Comparison of ENCODE assay signal across 8 cellular contexts in genomic region chr3:102225407-102226132, GRCh38.
DNase-seq lines count a peak whose midpoint lies in the region; ATAC-seq and TF ChIP-seq lines count a peak whose summit lies in the region.

No MANE protein-coding gene starts in this region.

- H2AFZ ChIP-seq in neural cell (ENCODE audit: low read depth, low read length), result no peak overlapping the region

- no peaks in the 10 kb centered on the region for H3K27me3 ChIP-seq in CD4-positive, alpha-beta memory T cell (ENCODE audit: insufficient read depth, low read length)
- H3K27me3 ChIP-seq in esophagus squamous epithelium (no peaks in the 10 kb centered on the region), neural cell (ENCODE audit: insufficient read depth, low read depth, low read length) (no peaks in the 10 kb centered on the region)

- intact Hi-C loops in CD4-positive, alpha-beta memory T cell (cut with micrococcal nuclease), result loop anchor here (1.0 to 10.0 kb wide), 6 partner anchors 168 to 449 kb away; no protein-coding TSS in a partner anchor
- intact Hi-C loops in esophagus squamous epithelium (cut with DNase I), result loop anchor here (5.0 kb wide), 1 partner anchor 418 kb away; no protein-coding TSS in a partner anchor

- H3K4me1 ChIP-seq in CD4-positive, alpha-beta memory T cell (ENCODE audit: insufficient read depth, low read length), result peaks cover 22% of the 10 kb centered on the region
- peaks cover 0 to 5% (median 0%) of the 10 kb centered on the region in 3 donors for H3K4me1 ChIP-seq in esophagus squamous epithelium

- H3K4me1 Mint-ChIP-seq in CD4-positive, alpha-beta memory T cell, result peaks cover 18 to 33% (median 30%) of the 10 kb centered on the region in 4 donors

- H3K27ac ChIP-seq in CD4-positive, alpha-beta memory T cell (ENCODE audit: low read depth, low read length), result no peak overlapping the region
- H3K27ac ChIP-seq in esophagus squamous epithelium, result no peak overlapping the region
- H3K27ac ChIP-seq in neural cell (ENCODE audit: low read length), result no peak overlapping the region

- TF ChIP-seq EP300 in neural cell (conservative IDR thresholded peaks at IDR 0.05; ENCODE audit: poor library complexity, severe bottlenecking), result no peak

- 0 to 14% methylated on average over 1 of the region's 1 CpG for WGBS in esophagus squamous epithelium, 2 donors

- no peak overlapping the region for H3K4me2 ChIP-seq in neural cell (ENCODE audit: low read length)

- TF ChIP-seq CTCF in esophagus squamous epithelium (IDR thresholded peaks at IDR 0.05) (peak; percentile 31 to 78 (median 66)), neural cell (IDR thresholded peaks at IDR 0.05; ENCODE audit: poor library complexity, severe bottlenecking) (peak; percentile 89)

- peak; percentile 94 for TF ChIP-seq RAD21 in neural cell (conservative IDR thresholded peaks at IDR 0.05)

- no peaks in the 10 kb centered on the region for H3K79me2 ChIP-seq in neural cell (replicated peaks; ENCODE audit: insufficient read depth, low read length)

- TF ChIP-seq POLR2A in esophagus squamous epithelium (IDR thresholded peaks at IDR 0.05), result no peak

- H3K9me3 ChIP-seq in CD4-positive, alpha-beta memory T cell (ENCODE audit: control insufficient read depth in 1 of 2, low read length in 2 of 2), result no peaks in the 10 kb centered on the region
- H3K9me3 ChIP-seq in esophagus squamous epithelium, result no peaks in the 10 kb centered on the region
- no peaks in the 10 kb centered on the region for H3K9me3 ChIP-seq in neural cell (ENCODE audit: low read length)

- peak in 4 of 5 donors; percentile 30 to 37 (median 36) for DNase-seq in CD4-positive, alpha-beta memory T cell
- DNase-seq in M059J (ENCODE audit: low read depth) (peak; percentile 79), SHP77 (lab: John Stamatoyannopoulos, UW) (peak; percentile 60 to 68), esophagus squamous epithelium (lab: John Stamatoyannopoulos, UW) (no peak)
- no peak for DNase-seq in activated CD8-positive, alpha-beta memory T cell treated with anti-CD3 and anti-CD28 coated beads, Interleukin-2, amount 50 U/mL, for 4 hours

- CTCF ChIA-PET in CD4-positive, alpha-beta memory T cell (lab: Charles Lee; ENCODE audit: partially characterized antibody), result interaction anchor here (0.6 to 13.5 kb wide), 46 partner anchors 9 to 535 kb away, joined by 3 to 573 read pairs (median 4); partner anchors contain the start of genes CEP97 and NFKBIZ

- no peak overlapping the region for H3K27ac Mint-ChIP-seq in CD4-positive, alpha-beta memory T cell

- H3K9me2 ChIP-seq in neural cell (ENCODE audit: insufficient read depth, low read length), result no peaks in the 10 kb centered on the region

- no peaks in the 10 kb centered on the region for H3K36me3 ChIP-seq in CD4-positive, alpha-beta memory T cell (ENCODE audit: insufficient read depth, low read length)
- H3K36me3 ChIP-seq in esophagus squamous epithelium, result no peaks in the 10 kb centered on the region
- H3K36me3 ChIP-seq in neural cell (ENCODE audit: insufficient read depth, low read length), result no peaks in the 10 kb centered on the region

- peaks cover 0 to 2% (median 0%) of the 10 kb centered on the region in 8 donors for H3K9me3 Mint-ChIP-seq in CD4-positive, alpha-beta memory T cell

- POLR2A ChIA-PET in CD4-positive, alpha-beta memory T cell (lab: Charles Lee; ENCODE audit: partially characterized antibody), result interaction anchor here (0.8 to 1.8 kb wide), 9 partner anchors 370 to 539 kb away, joined by 3 to 11 read pairs (median 4); partner anchors contain the start of genes NFKBIZ and RPL24

- peak; percentile 49 for ATAC-seq in GM19023 (IDR thresholded peaks at IDR 0.05; ENCODE audit: unreplicated experiment)
- ATAC-seq in GM19452 (IDR thresholded peaks at IDR 0.05; ENCODE audit: unreplicated experiment), result no peak

- no peak overlapping the region for H3K4me3 Mint-ChIP-seq in CD4-positive, alpha-beta memory T cell

- H3K27me3 Mint-ChIP-seq in CD4-positive, alpha-beta memory T cell, result peaks cover 0 to 2% of the 10 kb centered on the region in 2 donors

- H3K36me3 Mint-ChIP-seq in CD4-positive, alpha-beta memory T cell, result no peaks in the 10 kb centered on the region

- no peaks in the 10 kb centered on the region for H3F3A ChIP-seq in neural cell (ENCODE audit: insufficient read depth, low read length, poor library complexity, severe bottlenecking)

- H4K20me1 ChIP-seq in neural cell (ENCODE audit: insufficient read depth), result no peaks in the 10 kb centered on the region

- no peak overlapping the region for H3K9ac ChIP-seq in neural cell (ENCODE audit: low read length)

- H3K4me3 ChIP-seq in CD4-positive, alpha-beta memory T cell (ENCODE audit: low read length in 2 of 2), result no peak overlapping the region
- no peak overlapping the region for H3K4me3 ChIP-seq in esophagus squamous epithelium
- no peak overlapping the region for H3K4me3 ChIP-seq in neural cell (ENCODE audit: low read length)

TF ChIP-seq in neural cell, 6 proteins besides CTCF, POLR2A, EP300 and RAD21:
- TF ChIP-seq SMC3 (conservative IDR thresholded peaks at IDR 0.05; ENCODE audit: poor library complexity), result peak; percentile 91
- no peak for TF ChIP-seq MXI1 (conservative IDR thresholded peaks at IDR 0.05; ENCODE audit: poor library complexity, severe bottlenecking)

Comparison
In these comparisons a context has a peak if more than half of its experiments do, and no peak if none do; other contexts are left out.
1. DNase-seq: peak in CD4-positive, alpha-beta memory T cell (4 of 5), M059J (single experiment) and SHP77 (2 of 2); none in esophagus squamous epithelium (single experiment) and activated CD8-positive, alpha-beta memory T cell treated with anti-CD3 and anti-CD28 coated beads, Interleukin-2, amount 50 U/mL, for 4 hours (single experiment).